Comparison of ENCODE assay signal across 9 cellular contexts in the genomic region with DNA sequence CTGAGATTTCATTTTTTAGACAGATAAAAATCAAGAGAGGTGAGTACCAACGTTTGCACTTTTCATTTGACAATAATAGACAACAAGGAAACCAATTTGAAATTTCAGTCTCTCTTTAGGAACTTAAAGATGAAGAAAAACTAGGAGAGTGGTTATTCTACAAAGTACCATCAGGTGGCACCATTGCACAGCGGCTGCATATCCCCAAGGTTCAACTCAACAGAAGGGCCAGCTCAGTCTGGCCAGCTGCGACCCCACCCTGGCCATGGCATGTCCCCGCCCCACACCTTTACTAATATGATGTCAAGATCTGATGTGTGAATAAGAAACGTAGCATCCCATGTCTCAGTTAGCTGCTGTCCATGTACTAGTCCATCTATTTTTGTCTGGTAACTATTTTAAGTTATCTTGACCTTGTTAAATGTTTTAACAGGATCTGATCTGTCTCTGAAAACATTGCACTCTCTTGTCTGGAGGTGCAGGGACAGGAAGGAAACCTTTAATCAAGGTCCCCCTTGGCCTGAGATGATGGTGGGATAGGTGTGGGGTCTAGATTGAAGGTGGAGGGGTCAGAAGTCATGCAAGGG. TPM values are rescaled to one million over a fixed set of nuclear protein-coding genes. Genes with fewer than 3 reads are reported as not detected.
DNase-seq lines count a peak whose midpoint lies in the region; ATAC-seq and TF ChIP-seq lines count a peak whose summit lies in the region.
"Had no signal": no experiment of that assay in that cellular context is flagged by ENCODE, and none has a peak within 500 bp of the region (broad histone marks: within the 10 kb centered on the region; RNA-seq: fewer than 3 reads in every experiment).

No MANE protein-coding gene starts in this region.

- ATAC-seq in GM21423 (IDR thresholded peaks at IDR 0.05; ENCODE audit: unreplicated experiment) = peak; percentile 55
- ATAC-seq in activated CD8-positive, alpha-beta T cell treated with anti-CD3 and anti-CD28 coated beads for 36 hours = peak; percentile 42
- ATAC-seq in gastroesophageal sphincter = peak; percentile 34
- ATAC-seq in GM21717 (IDR thresholded peaks at IDR 0.05; ENCODE audit: unreplicated experiment) = no peak

- H3K36me3 ChIP-seq in gastroesophageal sphincter = no peaks in the 10 kb centered on the region
- H3K36me3 ChIP-seq: neutrophil had no signal

- POLR2A ChIA-PET in activated CD8-positive, alpha-beta T cell treated with anti-CD3 and anti-CD28 coated beads for 36 hours (lab: Charles Lee) = no interaction called here

- intact Hi-C loops in activated CD8-positive, alpha-beta T cell treated with anti-CD3 and anti-CD28 coated beads for 36 hours (cut with micrococcal nuclease) = loop anchor here (5.0 kb wide), 2 partner anchors 187 to 202 kb away; no protein-coding TSS in a partner anchor
- intact Hi-C loops in activated T-helper 2 cell treated with anti-CD3 and anti-CD28 coated beads, Interferon-gamma antibody, Interleukin-2, Interleukin-4, amounts not matched to agents 10 μg/mL and 5 μg/mL and 100 μg/mL, durations not matched to agents 14 hours and 24 hours and 36 hours (cut with micrococcal nuclease) = loop anchor here (1.0 kb wide), 1 partner anchor 187 kb away; no protein-coding TSS in a partner anchor

- no peaks in the 10 kb centered on the region for H3K36me3 Mint-ChIP-seq in activated CD8-positive, alpha-beta T cell treated with anti-CD3 and anti-CD28 coated beads for 36 hours (ENCODE audit: low read depth)
- no peaks in the 10 kb centered on the region for H3K36me3 Mint-ChIP-seq in osteocyte (ENCODE audit: unreplicated experiment)
- no peaks in the 10 kb centered on the region for H3K36me3 Mint-ChIP-seq in activated T-helper 2 cell treated with anti-CD3 and anti-CD28 coated beads, Interferon-gamma antibody, Interleukin-2, Interleukin-4, amounts not matched to agents 10 μg/mL and 5 μg/mL and 100 μg/mL, durations not matched to agents 14 hours and 24 hours and 36 hours (ENCODE audit: low read depth)

- no peak overlapping the region for H3K4me3 ChIP-seq in gastroesophageal sphincter

- H3K9me3 Mint-ChIP-seq in activated CD8-positive, alpha-beta T cell treated with anti-CD3 and anti-CD28 coated beads for 36 hours = no peaks in the 10 kb centered on the region
- no peaks in the 10 kb centered on the region for H3K9me3 Mint-ChIP-seq in osteocyte (ENCODE audit: unreplicated experiment)
- no peaks in the 10 kb centered on the region for H3K9me3 Mint-ChIP-seq in activated T-helper 2 cell treated with anti-CD3 and anti-CD28 coated beads, Interferon-gamma antibody, Interleukin-2, Interleukin-4, amounts not matched to agents 10 μg/mL and 5 μg/mL and 100 μg/mL, durations not matched to agents 14 hours and 24 hours and 36 hours

- H3K27me3 Mint-ChIP-seq in activated CD8-positive, alpha-beta T cell treated with anti-CD3 and anti-CD28 coated beads for 36 hours = peaks cover 5% of the 10 kb centered on the region
- H3K27me3 Mint-ChIP-seq in osteocyte (ENCODE audit: unreplicated experiment) = peaks cover 8% of the 10 kb centered on the region
- H3K27me3 Mint-ChIP-seq in activated T-helper 2 cell treated with anti-CD3 and anti-CD28 coated beads, Interferon-gamma antibody, Interleukin-2, Interleukin-4, amounts not matched to agents 10 μg/mL and 5 μg/mL and 100 μg/mL, durations not matched to agents 14 hours and 24 hours and 36 hours (ENCODE audit: low read depth) = peaks cover 5% of the 10 kb centered on the region

- H3K4me3 Mint-ChIP-seq in activated CD8-positive, alpha-beta T cell treated with anti-CD3 and anti-CD28 coated beads for 36 hours = no peak overlapping the region
- no peak overlapping the region for H3K4me3 Mint-ChIP-seq in osteocyte (ENCODE audit: unreplicated experiment)
- H3K4me3 Mint-ChIP-seq in activated T-helper 2 cell treated with anti-CD3 and anti-CD28 coated beads, Interferon-gamma antibody, Interleukin-2, Interleukin-4, amounts not matched to agents 10 μg/mL and 5 μg/mL and 100 μg/mL, durations not matched to agents 14 hours and 24 hours and 36 hours (ENCODE audit: low read depth) = no peak overlapping the region

- no peak overlapping the region for H3K27ac Mint-ChIP-seq in activated CD8-positive, alpha-beta T cell treated with anti-CD3 and anti-CD28 coated beads for 36 hours
- H3K27ac Mint-ChIP-seq in osteocyte (ENCODE audit: unreplicated experiment) = no peak overlapping the region
- no peak overlapping the region for H3K27ac Mint-ChIP-seq in activated T-helper 2 cell treated with anti-CD3 and anti-CD28 coated beads, Interferon-gamma antibody, Interleukin-2, Interleukin-4, amounts not matched to agents 10 μg/mL and 5 μg/mL and 100 μg/mL, durations not matched to agents 14 hours and 24 hours and 36 hours

- H3K4me1 ChIP-seq in gastroesophageal sphincter = no peaks in the 10 kb centered on the region

- H3K4me1 Mint-ChIP-seq in activated CD8-positive, alpha-beta T cell treated with anti-CD3 and anti-CD28 coated beads for 36 hours (ENCODE audit: low read depth) = no peaks in the 10 kb centered on the region
- peaks cover 27% of the 10 kb centered on the region for H3K4me1 Mint-ChIP-seq in osteocyte (ENCODE audit: unreplicated experiment)
- no peaks in the 10 kb centered on the region for H3K4me1 Mint-ChIP-seq in activated T-helper 2 cell treated with anti-CD3 and anti-CD28 coated beads, Interferon-gamma antibody, Interleukin-2, Interleukin-4, amounts not matched to agents 10 μg/mL and 5 μg/mL and 100 μg/mL, durations not matched to agents 14 hours and 24 hours and 36 hours (ENCODE audit: low read depth)

- H3K27ac ChIP-seq in gastroesophageal sphincter = no peak overlapping the region
- H3K27ac ChIP-seq: neutrophil had no signal

- TF ChIP-seq CTCF in activated CD8-positive, alpha-beta T cell treated with anti-CD3 and anti-CD28 coated beads for 36 hours (IDR thresholded peaks at IDR 0.05) = peak; percentile 86
- TF ChIP-seq CTCF in gastroesophageal sphincter (IDR thresholded peaks at IDR 0.05) (peak in 3 of 4 experiments; percentile 81 to 90 (median 87)), osteocyte (IDR thresholded peaks at IDR 0.05) (peak; percentile 95)

- CTCF ChIA-PET in activated CD8-positive, alpha-beta T cell treated with anti-CD3 and anti-CD28 coated beads for 36 hours (lab: Charles Lee) = interaction anchor here (0.7 to 9.0 kb wide), 30 partner anchors 9 to 519 kb away, joined by 3 to 122 read pairs (median 3); no protein-coding TSS in a partner anchor

- DNase-seq in CD1c-positive myeloid dendritic cell (ENCODE audit: extremely low spot score) (peak; percentile 65), NCI-H345 treated with DMSO at 0.1 percent for 48 hours (lab: John Stamatoyannopoulos, UW; ENCODE audit: unreplicated experiment) (peak; percentile 40), osteocyte (ENCODE audit: extremely low spot score, unreplicated experiment) (no peak)
- peak; percentile 47 for DNase-seq in activated CD8-positive, alpha-beta T cell treated with anti-CD3 and anti-CD28 coated beads for 36 hours
- no peak for DNase-seq in activated T-helper 2 cell treated with anti-CD3 and anti-CD28 coated beads, Interferon-gamma antibody, Interleukin-2, Interleukin-4, amounts not matched to agents 10 μg/mL and 5 μg/mL and 100 μg/mL, durations not matched to agents 14 hours and 24 hours and 36 hours (ENCODE audit: low spot score)

- H3K9me3 ChIP-seq in gastroesophageal sphincter = no peaks in the 10 kb centered on the region
- H3K9me3 ChIP-seq: neutrophil had no signal

- no peaks in the 10 kb centered on the region for H3K27me3 ChIP-seq in gastroesophageal sphincter

- TF ChIP-seq POLR2A in gastroesophageal sphincter (IDR thresholded peaks at IDR 0.05) = no peak

- TF ChIP-seq EP300 in gastroesophageal sphincter (IDR thresholded peaks at IDR 0.05) = no peak

- 0 to 2% methylated on average over 2 to 5 of the region's 5 CpGs for WGBS in gastroesophageal sphincter (ENCODE audit: low coverage in 1 of 2), 2 donors

RNA-seq across cellular contexts. Expression of a gene that starts 35.5 kb away (rescaled TPM):
- not detected for total RNA-seq in activated CD8-positive, alpha-beta T cell treated with anti-CD3 and anti-CD28 coated beads for 36 hours
- total RNA-seq in gastroesophageal sphincter (10 to 100 TPM in 3 of 4 donors, 1 to 10 TPM in 1; 8.5 to 36.4 (median 16.7) TPM), osteocyte (5.5 and 6.2 TPM in 2 replicates)
- total RNA-seq in activated T-helper 2 cell treated with anti-CD3 and anti-CD28 coated beads, Interferon-gamma antibody, Interleukin-2, Interleukin-4, amounts not matched to agents 10 μg/mL and 5 μg/mL and 100 μg/mL, durations not matched to agents 14 hours and 24 hours and 36 hours = not detected in 2 replicates

Comparison
In these comparisons a context has a peak if more than half of its experiments do, and no peak if none do; other contexts are left out.
1. DNase-seq: peak in CD1c-positive myeloid dendritic cell (single experiment), NCI-H345 treated with DMSO at 0.1 percent for 48 hours (single experiment) and activated CD8-positive, alpha-beta T cell treated with anti-CD3 and anti-CD28 coated beads for 36 hours (single experiment); none in osteocyte (single experiment) and activated T-helper 2 cell treated with anti-CD3 and anti-CD28 coated beads, Interferon-gamma antibody, Interleukin-2, Interleukin-4, amounts not matched to agents 10 μg/mL and 5 μg/mL and 100 μg/mL, durations not matched to agents 14 hours and 24 hours and 36 hours (single experiment).
2. Peak in every context shown above with its lines, with median percentiles within 50 percentile points of each other: CTCF ChIP-seq.